25 cellular contexts compared by ENCODE assay signal in genomic region chr6:610882-611281, GRCh38. TPM values are rescaled to one million over a fixed set of nuclear protein-coding genes. Genes with fewer than 3 reads are reported as not detected.
DNase-seq lines count a peak whose midpoint lies in the region; ATAC-seq and TF ChIP-seq lines count a peak whose summit lies in the region.
"Had no signal": no experiment of that assay in that cellular context is flagged by ENCODE, and none has a peak within 500 bp of the region (broad histone marks: within the 10 kb centered on the region; RNA-seq: fewer than 3 reads in every experiment).

No MANE protein-coding gene starts in this region.

- intact Hi-C loops in dorsolateral prefrontal cortex (cut with DNase I) = no loop called here

- H3K9me3 Mint-ChIP-seq in effector memory CD8-positive, alpha-beta T cell = no peaks in the 10 kb centered on the region
- H3K9me3 Mint-ChIP-seq: T-helper 2 cell treated with Interferon-gamma antibody and Interleukin-4, amounts not matched to agents 5 μg/mL and 100 μg/mL, for 36 hours had no signal

- peak overlapping the region; percentile 28 to 63 for H3K27ac Mint-ChIP-seq in effector memory CD8-positive, alpha-beta T cell
- H3K27ac Mint-ChIP-seq: brain; T-helper 2 cell treated with Interferon-gamma antibody and Interleukin-4, amounts not matched to agents 5 μg/mL and 100 μg/mL, for 36 hours had no signal

- H3K4me3 ChIP-seq in dorsolateral prefrontal cortex = no peak overlapping the region
- H3K4me3 ChIP-seq: esophagus squamous epithelium, prostate gland, smooth muscle cell, testis had no signal

- H3K36me3 Mint-ChIP-seq in effector memory CD8-positive, alpha-beta T cell (ENCODE audit: insufficient read depth) = peaks cover 42% of the 10 kb centered on the region

- H3K27me3 Mint-ChIP-seq in effector memory CD8-positive, alpha-beta T cell = no peaks in the 10 kb centered on the region

- H3K4me3 Mint-ChIP-seq in effector memory CD8-positive, alpha-beta T cell = no peak overlapping the region
- H3K4me3 Mint-ChIP-seq: brain; T-helper 2 cell treated with Interferon-gamma antibody and Interleukin-4, amounts not matched to agents 5 μg/mL and 100 μg/mL, for 36 hours had no signal

- DNase-seq in AML-193 (lab: John Stamatoyannopoulos, UW) = peak; percentile 92 to 93
- DNase-seq in CD1c-positive myeloid dendritic cell (ENCODE audit: extremely low spot score) = peak; percentile 12
- DNase-seq in NOMO-1 treated with DMSO at 0.1 percent for 48 hours (lab: John Stamatoyannopoulos, UW; ENCODE audit: unreplicated experiment) = peak; percentile 71
- DNase-seq in effector memory CD8-positive, alpha-beta T cell = no peak
- DNase-seq in dorsolateral prefrontal cortex = no peak
- DNase-seq in DMS114 treated with DMSO at 0.1 percent for 48 hours (lab: John Stamatoyannopoulos, UW; ENCODE audit: unreplicated experiment) = no peak
- no peak for DNase-seq in medulla oblongata (ENCODE audit: extremely low spot score)
- DNase-seq: activated CD4-positive, CD25-positive, alpha-beta regulatory T cell treated with anti-CD3 and anti-CD28 coated beads, Interleukin-2, amount 50 U/mL, for 72 hours; activated CD8-positive, alpha-beta memory T cell treated with anti-CD3 and anti-CD28 coated beads, Interleukin-2, amount 50 U/mL, for 4 hours; activated naive CD4-positive, alpha-beta T cell treated with anti-CD3 and anti-CD28 coated beads, Interleukin-2, amount 50 U/mL, for 16 hours; DMS153; esophagus squamous epithelium; head of caudate nucleus; mesenchymal stem cell; NCI-H446 treated with DMSO at 0.1 percent for 48 hours; SHP77 treated with DMSO at 0.1 percent for 48 hours; stimulated activated CD4-positive, alpha-beta T cell treated with anti-CD3 and anti-CD28 coated beads, Interleukin-4, amount 100 ng/mL, for 4 hours; stimulated activated CD8-positive, alpha-beta memory T cell treated with anti-CD3 and anti-CD28 coated beads, Interleukin-4, amount 100 ng/mL, for 48 hours; testis had no signal

- peaks cover 2 to 3% of the 10 kb centered on the region in 2 donors for H3K4me1 Mint-ChIP-seq in effector memory CD8-positive, alpha-beta T cell (ENCODE audit: low read depth in 2 of 2)
- H3K4me1 Mint-ChIP-seq: brain had no signal

- H3K27me3 ChIP-seq in dorsolateral prefrontal cortex = no peaks in the 10 kb centered on the region
- H3K27me3 ChIP-seq: esophagus squamous epithelium, testis had no signal

- TF ChIP-seq CTCF in dorsolateral prefrontal cortex (IDR thresholded peaks at IDR 0.05 in 54 of 56, conservative IDR thresholded peaks at IDR 0.05 in 2 of 56; ENCODE audit: low read depth in 1 of 56, partially characterized antibody in 56 of 56) = no peak

- ATAC-seq in effector memory CD8-positive, alpha-beta T cell (replicated peaks) = no peak
- no peak for ATAC-seq in HG02938 (IDR thresholded peaks at IDR 0.05; ENCODE audit: unreplicated experiment)
- ATAC-seq: HCT116 had no signal

- no peak overlapping the region for H3K27ac ChIP-seq in dorsolateral prefrontal cortex
- H3K27ac ChIP-seq: esophagus squamous epithelium, prostate gland, testis had no signal

RNA-seq across cellular contexts. Expression of gene HUS1B, which starts 46.0 kb away (rescaled TPM):
- 1 to 10 TPM in 111 of 120 experiments, under 1 TPM in 8, not detected in 1; 0.49 to 4.6 (median 1.8) TPM for total RNA-seq in dorsolateral prefrontal cortex

Comparison
In these comparisons a context has a peak if more than half of its experiments do, and no peak if none do; other contexts are left out.
1. DNase-seq: peak in AML-193 (2 of 2), CD1c-positive myeloid dendritic cell (single experiment) and NOMO-1 treated with DMSO at 0.1 percent for 48 hours (single experiment); none in effector memory CD8-positive, alpha-beta T cell (0 of 3), dorsolateral prefrontal cortex (0 of 10), DMS114 treated with DMSO at 0.1 percent for 48 hours (single experiment) and medulla oblongata (single experiment).